ENCODE assay signal across 8 cellular contexts in genomic region chr17:44095647-44096496, GRCh38. TPM values are rescaled to one million over a fixed set of nuclear protein-coding genes. Genes with fewer than 3 reads are reported as not detected.
DNase-seq lines count a peak whose midpoint lies in the region; ATAC-seq and TF ChIP-seq lines count a peak whose summit lies in the region.

No MANE protein-coding gene starts in this region.

- H3K9me2 ChIP-seq in hepatocyte (replicated peaks; ENCODE audit: insufficient read depth) (no peaks in the 10 kb centered on the region), Karpas-422 (replicated peaks; ENCODE audit: insufficient read depth, low read length) (no peaks in the 10 kb centered on the region)

- H4K20me1 ChIP-seq in BLaER1 (peaks cover 42% of the 10 kb centered on the region), hepatocyte (ENCODE audit: insufficient read depth, poor library complexity, severe bottlenecking) (no peaks in the 10 kb centered on the region), Karpas-422 (ENCODE audit: insufficient read depth, low read depth, low read length) (no peaks in the 10 kb centered on the region)

- no peak for TF ChIP-seq CTCF in hepatocyte (IDR thresholded peaks at IDR 0.05; ENCODE audit: poor library complexity)
- no peak for TF ChIP-seq CTCF in psoas muscle (IDR thresholded peaks at IDR 0.05)

- peak overlapping the region; percentile 79 for H3K9ac ChIP-seq in BLaER1
- H3K9ac ChIP-seq in Karpas-422 (ENCODE audit: low read length), result no peak overlapping the region

- H3K27ac ChIP-seq in BLaER1 (peak overlapping the region; percentile 93), hepatocyte (peak overlapping the region; percentile 99), psoas muscle (peak overlapping the region; percentile 92), Karpas-422 (ENCODE audit: low read length) (no peak overlapping the region)

- peak overlapping the region; percentile 57 for H3K4me3 ChIP-seq in BLaER1
- H3K4me3 ChIP-seq in hepatocyte, result no peak overlapping the region
- H3K4me3 ChIP-seq in psoas muscle, result peak overlapping the region; percentile 56
- no peak overlapping the region for H3K4me3 ChIP-seq in Karpas-422 (ENCODE audit: low read length)

- H3K27me3 ChIP-seq in BLaER1 (no peaks in the 10 kb centered on the region), hepatocyte (no peaks in the 10 kb centered on the region), psoas muscle (ENCODE audit: insufficient read depth in 3 of 3, low read length in 2 of 3) (no peaks in the 10 kb centered on the region), Karpas-422 (ENCODE audit: low read length) (no peaks in the 10 kb centered on the region)

- peak; percentile 79 for DNase-seq in NCI-H748 treated with DMSO at 0.1 percent for 48 hours (lab: John Stamatoyannopoulos, UW)
- peak; percentile 85 for DNase-seq in astrocyte of the hippocampus (ENCODE audit: low read depth, low spot score)
- peak; percentile 92 for DNase-seq in hepatocyte (ENCODE audit: low spot score)
- DNase-seq in psoas muscle, result peak; percentile 68 to 82
- no peak for DNase-seq in NK-92 treated with Interleukin-12 subunit alpha and Interleukin-12 subunit beta, amount 100 ng/mL, for 24 hours (lab: John Stamatoyannopoulos, UW)
- no peak for DNase-seq in Karpas-422

- H3K79me2 ChIP-seq in hepatocyte (peaks cover 3% of the 10 kb centered on the region), Karpas-422 (ENCODE audit: low read length) (no peaks in the 10 kb centered on the region)

- H3K4me2 ChIP-seq in BLaER1, result peak overlapping the region; percentile 92
- peak overlapping the region; percentile 71 for H3K4me2 ChIP-seq in hepatocyte
- H3K4me2 ChIP-seq in Karpas-422 (ENCODE audit: low read depth, low read length, poor library complexity, severe bottlenecking), result no peak overlapping the region

- H3K9me3 ChIP-seq in BLaER1 (no peaks in the 10 kb centered on the region), hepatocyte (ENCODE audit: low read depth) (no peaks in the 10 kb centered on the region), psoas muscle (no peaks in the 10 kb centered on the region), Karpas-422 (ENCODE audit: low read length) (no peaks in the 10 kb centered on the region)

- no peak overlapping the region for H2AFZ ChIP-seq in hepatocyte
- no peak overlapping the region for H2AFZ ChIP-seq in Karpas-422 (ENCODE audit: low read length)

- intact Hi-C loops in psoas muscle (cut with DNase I), result loop anchor here in 1 of 2 donors (2.0 kb wide), 1 partner anchor 25 kb away; the partner anchor contains the start of gene G6PC3

- H3K36me3 ChIP-seq in BLaER1 (peaks cover 41% of the 10 kb centered on the region), hepatocyte (replicated peaks; ENCODE audit: insufficient read depth, low read depth) (no peaks in the 10 kb centered on the region), psoas muscle (ENCODE audit: insufficient read depth in 1 of 2, low read depth in 1 of 2) (peaks cover 0 to 31% of the 10 kb centered on the region in 2 donors), Karpas-422 (ENCODE audit: insufficient read depth, low read length) (no peaks in the 10 kb centered on the region)

- H3K4me1 ChIP-seq in BLaER1 (peaks cover 81% of the 10 kb centered on the region), hepatocyte (ENCODE audit: insufficient read depth) (peaks cover 21% of the 10 kb centered on the region), psoas muscle (peaks cover 57% of the 10 kb centered on the region), Karpas-422 (ENCODE audit: low read length) (peaks cover 7% of the 10 kb centered on the region)

- peak; percentile 49 for ATAC-seq in HG03342 (IDR thresholded peaks at IDR 0.05; ENCODE audit: unreplicated experiment)
- peak; percentile 64 to 75 (median 70) for ATAC-seq in psoas muscle

- 21% methylated on average over 12 of the region's 12 CpGs for WGBS in hepatocyte (ENCODE audit: low lambda C conversion rate, missing lambda C conversion rate)
- WGBS in psoas muscle, 3 donors, result 11 to 20% (median 14%) methylated on average over 12 of the region's 12 CpGs

RNA-seq across cellular contexts. Expression of gene G6PC3, which starts 25.3 kb away (rescaled TPM):
- total RNA-seq in hepatocyte (36.1 and 38.8 TPM in 2 replicates), psoas muscle (10 to 100 TPM; 27.7 to 43.3 (median 37.6) TPM)
- polyA plus RNA-seq in hepatocyte (132 and 140 TPM in 2 replicates), psoas muscle (10 to 100 TPM; 43.9 to 72.9 (median 61.0) TPM)
- total RNA-seq in Karpas-422 (2014; rRNA removed; shearing (Covaris generic); ENCODE audit: low replicate concordance), result 43.6 and 59.6 TPM in 2 replicates

RNA-seq across cellular contexts. Expression of gene HDAC5, which starts 27.6 kb away (rescaled TPM):
- 28.5 and 33.9 TPM in 2 replicates for total RNA-seq in hepatocyte
- 32.3 and 42.7 TPM in 2 replicates for polyA plus RNA-seq in hepatocyte
- 10 to 100 TPM; 24.4 to 75.6 (median 61.2) TPM for total RNA-seq in psoas muscle
- 10 to 100 TPM in 2 of 3 donors, 1 to 10 TPM in 1; 8.8 to 35.8 (median 30.2) TPM for polyA plus RNA-seq in psoas muscle
- total RNA-seq in Karpas-422 (2014; rRNA removed; shearing (Covaris generic); ENCODE audit: low replicate concordance), result 24.4 and 44.2 TPM in 2 replicates

RNA-seq across cellular contexts. Expression of gene LSM12, which starts 29.4 kb away (rescaled TPM):
- total RNA-seq in hepatocyte (40.4 and 44.7 TPM in 2 replicates), psoas muscle (10 to 100 TPM; 39.6 to 65.9 (median 52.9) TPM)
- polyA plus RNA-seq in hepatocyte (44.5 and 45.8 TPM in 2 replicates), psoas muscle (10 to 100 TPM; 42.7 to 52.9 (median 47.9) TPM)
- 43.9 and 73.1 TPM in 2 replicates for total RNA-seq in Karpas-422 (2014; rRNA removed; shearing (Covaris generic); ENCODE audit: low replicate concordance)

RNA-seq across cellular contexts. Expression of gene HROB, which starts 45.9 kb away (rescaled TPM):
- total RNA-seq in hepatocyte, result 1.8 and 2.0 TPM in 2 replicates
- polyA plus RNA-seq in hepatocyte, result 5.7 and 5.9 TPM in 2 replicates
- 1 to 10 TPM in 1 of 4 donors, under 1 TPM in 3; 0.25 to 1.1 (median 0.39) TPM for total RNA-seq in psoas muscle
- polyA plus RNA-seq in psoas muscle, result under 1 TPM; 0.53 to 0.77 (median 0.65) TPM
- 3.7 and 4.6 TPM in 2 replicates for total RNA-seq in Karpas-422 (2014; rRNA removed; shearing (Covaris generic); ENCODE audit: low replicate concordance)

Comparison
In these comparisons a context has a peak if more than half of its experiments do, and no peak if none do; other contexts are left out.
1. H3K4me3 ChIP-seq: peak in BLaER1 (single experiment) and psoas muscle (single experiment); none in hepatocyte (single experiment) and Karpas-422 (single experiment).
2. DNase-seq: peak in NCI-H748 treated with DMSO at 0.1 percent for 48 hours (single experiment), astrocyte of the hippocampus (single experiment), hepatocyte (single experiment) and psoas muscle (2 of 2); none in NK-92 treated with Interleukin-12 subunit alpha and Interleukin-12 subunit beta, amount 100 ng/mL, for 24 hours (single experiment) and Karpas-422 (single experiment).